Comparison of ENCODE assay signal across 23 cellular contexts in the genomic region with DNA sequence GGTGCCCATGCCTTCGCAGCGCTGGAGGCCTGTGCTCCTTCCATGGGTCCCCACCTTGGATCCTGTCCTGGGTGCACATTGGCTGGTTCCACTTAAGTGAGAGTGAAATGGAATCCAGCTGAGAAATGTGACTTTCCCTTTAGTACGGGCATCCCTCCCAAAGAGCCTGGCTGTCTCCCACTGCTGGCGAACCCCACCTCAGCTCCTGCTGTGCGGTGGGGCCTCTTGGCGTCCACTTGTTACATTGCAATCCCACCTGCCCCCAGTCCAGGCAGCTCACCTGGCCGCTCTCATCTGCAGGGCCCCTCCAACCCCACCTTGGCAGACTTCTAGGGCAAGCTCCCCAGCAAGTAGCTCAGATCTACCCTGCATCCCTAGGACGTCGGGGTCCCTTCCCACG. TPM values are rescaled to one million over a fixed set of nuclear protein-coding genes. Genes with fewer than 3 reads are reported as not detected.
A peak's percentile ranks its signal among the peaks of the same experiment; 100 is the strongest.
DNase-seq lines count a peak whose midpoint lies in the region; ATAC-seq and TF ChIP-seq lines count a peak whose summit lies in the region.
"Had no signal": no experiment of that assay in that cellular context is flagged by ENCODE, and none has a peak within 500 bp of the region (broad histone marks: within the 10 kb centered on the region; RNA-seq: fewer than 3 reads in every experiment).

No MANE protein-coding gene starts in this region.

- peaks cover 8% of the 10 kb centered on the region for H3K4me1 Mint-ChIP-seq in endodermal cell
- H3K4me1 Mint-ChIP-seq in stimulated activated effector memory CD8-positive, alpha-beta T cell treated with anti-CD3 and anti-CD28 coated beads, Interleukin-12 subunit alpha, Interleukin-12 subunit beta, amount 100 ng/mL, for 72 hours: peaks cover 13% of the 10 kb centered on the region
- H3K4me1 Mint-ChIP-seq: GM23338 had no signal

- peak; percentile 29 for DNase-seq in D341Med (ENCODE audit: low spot score)
- peak; percentile 31 for DNase-seq in endodermal cell
- peak; percentile 32 for DNase-seq in islet precursor cell
- no peak for DNase-seq in stimulated activated effector memory CD8-positive, alpha-beta T cell treated with anti-CD3 and anti-CD28 coated beads, Interleukin-12 subunit alpha, Interleukin-12 subunit beta, amount 100 ng/mL, for 72 hours (ENCODE audit: low spot score in 2 of 2)
- DNase-seq in GM03348 (ENCODE audit: low spot score): no peak
- DNase-seq in mammary epithelial cell: no peak
- no peak for DNase-seq in hepatic stellate cell (ENCODE audit: low spot score)
- no peak for DNase-seq in SKM-1 treated with dmso at 0.1 percent for 144 hours (lab: John Stamatoyannopoulos, UW; ENCODE audit: unreplicated experiment)
- DNase-seq: 8988T; ACHN; C1 segment of cervical spinal cord; Calu3; CD4-positive, alpha-beta memory T cell; COR-L47; DMS153; DND-41; HFFc6 had no signal

- H3K9me3 Mint-ChIP-seq in endodermal cell: peaks cover 13% of the 10 kb centered on the region
- no peaks in the 10 kb centered on the region for H3K9me3 Mint-ChIP-seq in stimulated activated effector memory CD8-positive, alpha-beta T cell treated with anti-CD3 and anti-CD28 coated beads, Interleukin-12 subunit alpha, Interleukin-12 subunit beta, amount 100 ng/mL, for 72 hours

- CTCF ChIA-PET in mammary epithelial cell (lab: Charles Lee; ENCODE audit: low non-redundant PET): interaction anchor here (0.5 kb wide), 1 partner anchor 74 kb away, joined by 3 read pairs; no protein-coding TSS in a partner anchor

- no peaks in the 10 kb centered on the region for H3K79me2 ChIP-seq in mammary epithelial cell (ENCODE audit: insufficient read depth, low read length)

- intact Hi-C loops in mammary epithelial cell (cut with micrococcal nuclease): loop anchor here (5.0 to 10.0 kb wide), 2 partner anchors 46 to 281 kb away; partner anchors contain the start of gene SLC35G4

- no peak overlapping the region for H3K27ac Mint-ChIP-seq in endodermal cell
- H3K27ac Mint-ChIP-seq in stimulated activated effector memory CD8-positive, alpha-beta T cell treated with anti-CD3 and anti-CD28 coated beads, Interleukin-12 subunit alpha, Interleukin-12 subunit beta, amount 100 ng/mL, for 72 hours: no peak overlapping the region
- H3K27ac Mint-ChIP-seq: CD4-positive, alpha-beta memory T cell; GM23338; HFFc6 had no signal

- no peaks in the 10 kb centered on the region for H3K4me1 ChIP-seq in endodermal cell (ENCODE audit: control insufficient read depth, insufficient read depth, low read length)
- peaks cover 22% of the 10 kb centered on the region for H3K4me1 ChIP-seq in mammary epithelial cell (ENCODE audit: insufficient read depth, low read length)
- H3K4me1 ChIP-seq: A549, HAP-1 had no signal

- in situ Hi-C loops in mammary epithelial cell (cut with MboI; ENCODE audit: low sequenced_read_pairs in 2 of 2): loop anchor here (5.0 to 25.0 kb wide), 4 partner anchors 74 to 384 kb away; partner anchors contain the start of gene CHMP1B (in 1 of the 2)

- BruUV-seq in mammary epithelial cell (replicated peaks; lab: Mats Ljungman, UMichigan): no TSS peak

- no peak overlapping the region for H3K9ac ChIP-seq in endodermal cell (ENCODE audit: extremely low read depth, low read length, poor library complexity, severe bottlenecking)
- H3K9ac ChIP-seq in mammary epithelial cell (ENCODE audit: insufficient read depth, low read length): no peak overlapping the region

- no peak overlapping the region for H3K4me3 Mint-ChIP-seq in endodermal cell
- H3K4me3 Mint-ChIP-seq in stimulated activated effector memory CD8-positive, alpha-beta T cell treated with anti-CD3 and anti-CD28 coated beads, Interleukin-12 subunit alpha, Interleukin-12 subunit beta, amount 100 ng/mL, for 72 hours: no peak overlapping the region
- H3K4me3 Mint-ChIP-seq: CD4-positive, alpha-beta memory T cell; GM23338; HFFc6 had no signal

- 90 to 94% methylated on average over 7 to 10 of the region's 10 CpGs for WGBS in endodermal cell (ENCODE audit: insufficient coverage in 1 of 2, insufficient read length in 1 of 2), 2 experiments
- WGBS in mammary epithelial cell (ENCODE audit: low coverage, missing lambda C conversion rate): 95% methylated on average over 6 of the region's 10 CpGs

- TF ChIP-seq CTCF in endodermal cell (conservative IDR thresholded peaks at IDR 0.05) (no peak), mammary epithelial cell (conservative IDR thresholded peaks at IDR 0.05 in 1 of 2, IDR thresholded peaks at IDR 0.05 in 1 of 2; ENCODE audit: extremely low read depth in 1 of 2, insufficient read depth in 1 of 2, low read depth in 1 of 2, low read length in 2 of 2) (no peak)

- no peaks in the 10 kb centered on the region for H3K36me3 Mint-ChIP-seq in endodermal cell (ENCODE audit: low read depth)
- no peaks in the 10 kb centered on the region for H3K36me3 Mint-ChIP-seq in stimulated activated effector memory CD8-positive, alpha-beta T cell treated with anti-CD3 and anti-CD28 coated beads, Interleukin-12 subunit alpha, Interleukin-12 subunit beta, amount 100 ng/mL, for 72 hours
- H3K36me3 Mint-ChIP-seq: CD4-positive, alpha-beta memory T cell had no signal

- H3K27ac ChIP-seq in endodermal cell (ENCODE audit: low read depth, low read length) (no peak overlapping the region), mammary epithelial cell (ENCODE audit: insufficient read depth, low read depth, low read length) (no peak overlapping the region)
- H3K27ac ChIP-seq: A549 had no signal

- peak; percentile 34 for ATAC-seq in stimulated activated effector memory CD8-positive, alpha-beta T cell treated with anti-CD3 and anti-CD28 coated beads, Interleukin-12 subunit alpha, Interleukin-12 subunit beta, amount 100 ng/mL, for 72 hours
- ATAC-seq: A549, GM12878, GM23338 had no signal

- H3K4me2 ChIP-seq in mammary epithelial cell (ENCODE audit: insufficient read depth, low read depth, low read length): no peak overlapping the region
- H3K4me2 ChIP-seq: A549, GM23338 had no signal

- H3K36me3 ChIP-seq in endodermal cell (ENCODE audit: control insufficient read depth, insufficient read depth, low read length): no peaks in the 10 kb centered on the region
- H3K36me3 ChIP-seq in mammary epithelial cell (ENCODE audit: insufficient read depth, low read length): no peaks in the 10 kb centered on the region
- H3K36me3 ChIP-seq: HAP-1 had no signal

- no peaks in the 10 kb centered on the region for H4K20me1 ChIP-seq in mammary epithelial cell (ENCODE audit: insufficient read depth, low read length)

- peaks cover 8% of the 10 kb centered on the region for H3K9me3 ChIP-seq in endodermal cell (ENCODE audit: control insufficient read depth, low read length)
- H3K9me3 ChIP-seq in mammary epithelial cell (replicated peaks; ENCODE audit: insufficient read depth, low read length): no peaks in the 10 kb centered on the region
- H3K9me3 ChIP-seq: HAP-1 had no signal

- H3K4me3 ChIP-seq in endodermal cell (ENCODE audit: low read length) (no peak overlapping the region), mammary epithelial cell (replicated peaks in 1 of 3; ENCODE audit: insufficient read depth in 1 of 3, low read depth in 2 of 3, low read length in 3 of 3) (no peak overlapping the region)
- H3K4me3 ChIP-seq: A549, GM12878, GM23338, HAP-1 had no signal

- dilution Hi-C loops in mammary epithelial cell (cut with HindIII; ENCODE audit: low sequenced_read_pairs): no loop called here

- H3K27me3 ChIP-seq in endodermal cell (ENCODE audit: control insufficient read depth, insufficient read depth, low read length, poor library complexity, severe bottlenecking): peaks cover 13% of the 10 kb centered on the region
- no peaks in the 10 kb centered on the region for H3K27me3 ChIP-seq in mammary epithelial cell (ENCODE audit: insufficient read depth, low read length)

- H3K27me3 Mint-ChIP-seq in endodermal cell (ENCODE audit: insufficient read depth): peaks cover 25% of the 10 kb centered on the region

- H2AFZ ChIP-seq in mammary epithelial cell (ENCODE audit: low read depth, low read length): no peak overlapping the region
- H2AFZ ChIP-seq: GM23338 had no signal

RNA-seq across cellular contexts. Expression of gene GNAL, which starts 35.5 kb away (rescaled TPM):
- total RNA-seq in endodermal cell (10 to 100 TPM; 37.9 to 58.2 TPM), mammary epithelial cell (10 to 100 TPM; 35.0 to 40.8 TPM)
- 16.0 TPM for polyA plus RNA-seq in endodermal cell (2013, experiment 1 of 2)
- 17.5 TPM for polyA plus RNA-seq in endodermal cell (2013, experiment 2 of 2)
- 19.5 TPM for polyA plus RNA-seq in mammary epithelial cell
- polyA minus RNA-seq in mammary epithelial cell: 108 TPM
- total RNA-seq: GM12878 had no signal

RNA-seq across cellular contexts. Expression of gene SLC35G4, which starts 44.1 kb away (rescaled TPM):
- total RNA-seq in endodermal cell (not detected), mammary epithelial cell (not detected)
- not detected for polyA plus RNA-seq in endodermal cell (2013, experiment 1 of 2)
- polyA plus RNA-seq in endodermal cell (2013, experiment 2 of 2): not detected
- not detected for polyA plus RNA-seq in mammary epithelial cell
- not detected for polyA minus RNA-seq in mammary epithelial cell
- total RNA-seq: Calu3; CD4-positive, alpha-beta memory T cell; GM12878; GM23338; H4; HFFc6 had no signal
- polyA plus RNA-seq: A549; BJ; CD4-positive, alpha-beta memory T cell; GM12878; GM23338 had no signal

Comparison
In these comparisons a context has a peak if more than half of its experiments do, and no peak if none do; other contexts are left out.
1. DNase-seq: peak in D341Med (single experiment), endodermal cell (single experiment) and islet precursor cell (single experiment); none in stimulated activated effector memory CD8-positive, alpha-beta T cell treated with anti-CD3 and anti-CD28 coated beads, Interleukin-12 subunit alpha, Interleukin-12 subunit beta, amount 100 ng/mL, for 72 hours (0 of 2), GM03348 (single experiment), mammary epithelial cell (single experiment), hepatic stellate cell (single experiment) and SKM-1 treated with dmso at 0.1 percent for 144 hours (single experiment).